ENCODE assay signal across 12 cellular contexts in genomic region chr15:81295466-81296145, GRCh38. TPM values are rescaled to one million over a fixed set of nuclear protein-coding genes. Genes with fewer than 3 reads are reported as not detected.
A peak's percentile ranks its signal among the peaks of the same experiment; 100 is the strongest.
DNase-seq lines count a peak whose midpoint lies in the region; ATAC-seq, FAIRE-seq and TF ChIP-seq lines count a peak whose summit lies in the region.
"Had no signal": no experiment of that assay in that cellular context is flagged by ENCODE, and none has a peak within 500 bp of the region (broad histone marks: within the 10 kb centered on the region; RNA-seq: fewer than 3 reads in every experiment).

No MANE protein-coding gene starts in this region.

- H3K79me1 ChIP-seq in mesenchymal stem cell (replicated peaks; ENCODE audit: low read length, poor library complexity, severe bottlenecking), result no peaks in the 10 kb centered on the region

- CTCF ChIA-PET in GM12878 (lab: Yijun Ruan, JAX), result interaction anchor here (0.7 to 6.6 kb wide), 17 partner anchors 8 to 106 kb away, joined by 3 to 66 read pairs (median 4); partner anchors contain the start of gene STARD5

- POLR2A ChIA-PET in GM12878 (lab: Charles Lee), result interaction anchor here (0.8 to 1.4 kb wide), 3 partner anchors 8 to 22 kb away, joined by 3 to 6 read pairs (median 4); no protein-coding TSS in a partner anchor

- H2AFZ ChIP-seq in KMS-11 (ENCODE audit: low read depth) (peak overlapping the region; percentile 47; the same call in 1 of the 2 replicates), GM12878 (ENCODE audit: control insufficient read depth, low read depth, low read length) (no peak overlapping the region; the same call in 1 of the 2 replicates), mesenchymal stem cell (ENCODE audit: low read depth, low read length) (no peak overlapping the region)

- H3K27ac ChIP-seq in KMS-11 (peak overlapping the region; percentile 76; the same call in 1 of the 2 replicates), GM12878 (ENCODE audit: control insufficient read depth, insufficient read depth) (peak overlapping the region; percentile 99), spleen (peak overlapping the region; percentile 82 to 98 (median 92)), mesenchymal stem cell (ENCODE audit: low read length, poor library complexity, severe bottlenecking) (no peak overlapping the region)
- H3K27ac ChIP-seq: A549 had no signal

- TF ChIP-seq CTCF in KMS-11 (conservative IDR thresholded peaks at IDR 0.05; ENCODE audit: low read depth, low read length), result no peak
- TF ChIP-seq CTCF in GM12878 (IDR thresholded peaks at IDR 0.05 in 2 of 3, conservative IDR thresholded peaks at IDR 0.05 in 1 of 3; ENCODE audit: control insufficient read depth in 2 of 3, extremely low read depth in 1 of 3, insufficient read depth in 1 of 3, low read depth in 3 of 3, low read length in 3 of 3), result no peak
- TF ChIP-seq CTCF in spleen (IDR thresholded peaks at IDR 0.05 in 8 of 11, conservative IDR thresholded peaks at IDR 0.05 in 3 of 11), result no peak

- no peak overlapping the region for H3K14ac ChIP-seq in mesenchymal stem cell (ENCODE audit: low read length in 2 of 2)

- no peak overlapping the region for H2BK15ac ChIP-seq in mesenchymal stem cell (ENCODE audit: low read depth, poor library complexity, severe bottlenecking)

- H4K91ac ChIP-seq in mesenchymal stem cell (ENCODE audit: low read length), result no peak overlapping the region

- WGBS in GM12878 (ENCODE audit: insufficient coverage, insufficient replicate concordance, low lambda C conversion rate, missing lambda C conversion rate), result 74% methylated on average over 5 of the region's 5 CpGs
- WGBS in spleen, 5 donors, result 31 to 56% (median 33%) methylated on average over 5 of the region's 5 CpGs
- 83% methylated on average over 5 of the region's 5 CpGs for WGBS in mesenchymal stem cell

- peaks cover 98% of the 10 kb centered on the region for H3K4me1 ChIP-seq in KMS-11 (ENCODE audit: low read depth, poor library complexity, severe bottlenecking)
- peaks cover 64% of the 10 kb centered on the region for H3K4me1 ChIP-seq in GM12878 (ENCODE audit: control insufficient read depth, insufficient read depth, low read length)
- peaks cover 29 to 98% (median 87%) of the 10 kb centered on the region in 6 donors for H3K4me1 ChIP-seq in spleen
- H3K4me1 ChIP-seq in mesenchymal stem cell (ENCODE audit: control insufficient read depth, insufficient read depth, low read depth, low read length), result peaks cover 5% of the 10 kb centered on the region

- H3K79me2 ChIP-seq in KMS-11 (ENCODE audit: insufficient read depth, low read depth), result no peaks in the 10 kb centered on the region
- H3K79me2 ChIP-seq in GM12878 (ENCODE audit: control insufficient read depth, insufficient read depth, low read length), result peaks cover 70% of the 10 kb centered on the region

- no peak for ATAC-seq in GM12878
- ATAC-seq: A549, heart left ventricle had no signal

- H3K4me3 ChIP-seq in KMS-11 (IDR thresholded peaks at IDR 0.05; ENCODE audit: insufficient read depth, low read depth, low read length) (no peak overlapping the region), GM12878 (peak overlapping the region; percentile 60), spleen (peak overlapping the region in 3 of 8 donors; percentile 65 to 87 (median 82)), mesenchymal stem cell (ENCODE audit: insufficient read depth in 1 of 2, low read depth in 1 of 2, low read length in 2 of 2) (no peak overlapping the region)
- H3K4me3 ChIP-seq: A549 had no signal

- H2BK5ac ChIP-seq in mesenchymal stem cell (ENCODE audit: low read depth, low read length, poor library complexity, severe bottlenecking), result no peak overlapping the region

- H3K9me3 ChIP-seq in GM12878 (replicated peaks; ENCODE audit: control insufficient read depth, insufficient read depth, low read length) (no peaks in the 10 kb centered on the region), spleen (no peaks in the 10 kb centered on the region), mesenchymal stem cell (ENCODE audit: control insufficient read depth, low read length) (no peaks in the 10 kb centered on the region)
- H3K9me3 ChIP-seq: A549, heart left ventricle had no signal

- no peak overlapping the region for H4K8ac ChIP-seq in mesenchymal stem cell (ENCODE audit: low read length)

- no TSS peak for BruUV-seq in GM12878 (replicated peaks; lab: Mats Ljungman, UMichigan)

- H3K27me3 ChIP-seq in KMS-11 (ENCODE audit: insufficient read depth, low read depth), result no peaks in the 10 kb centered on the region
- no peaks in the 10 kb centered on the region for H3K27me3 ChIP-seq in GM12878 (replicated peaks in 1 of 2; ENCODE audit: control insufficient read depth in 2 of 2, insufficient read depth in 2 of 2, low read length in 1 of 2)
- H3K27me3 ChIP-seq in spleen (replicated peaks in 1 of 7), result no peaks in the 10 kb centered on the region
- peaks cover 0 to 84% of the 10 kb centered on the region in 2 experiments for H3K27me3 ChIP-seq in mesenchymal stem cell (ENCODE audit: control insufficient read depth in 1 of 2, insufficient read depth in 1 of 2, low read length in 2 of 2)
- H3K27me3 ChIP-seq: heart left ventricle had no signal

- no peak overlapping the region for H3K18ac ChIP-seq in mesenchymal stem cell (ENCODE audit: low read depth in 1 of 2, low read length in 2 of 2)

- peak overlapping the region; percentile 57 for H3K4me2 ChIP-seq in KMS-11
- H3K4me2 ChIP-seq in GM12878 (ENCODE audit: control insufficient read depth, insufficient read depth), result peak overlapping the region; percentile 100
- H3K4me2 ChIP-seq in mesenchymal stem cell (ENCODE audit: low read length, poor library complexity, severe bottlenecking), result no peak overlapping the region
- H3K4me2 ChIP-seq: A549 had no signal

- no peak for TF ChIP-seq RAD21 in GM12878 (IDR thresholded peaks at IDR 0.05; ENCODE audit: insufficient read depth, low read depth, low read length)

- DNase-seq in SIG-M5 treated with dmso at 0.1 percent for 504 hours (lab: John Stamatoyannopoulos, UW; ENCODE audit: unreplicated experiment) (peak; percentile 15), SIG-M5 (lab: John Stamatoyannopoulos, UW) (no peak), GM12878 (ENCODE audit: low read depth, low spot score) (no peak), spleen (peak; percentile 56), hippocampal formation (lab: John Stamatoyannopoulos, UW) (no peak), NCI-H1436 treated with DMSO at 0.1 percent for 48 hours (lab: John Stamatoyannopoulos, UW) (no peak), mesenchymal stem cell (no peak)
- DNase-seq: effector CD4-positive, alpha-beta T cell; heart left ventricle; NCI-H2029 treated with DMSO at 0.1 percent for 48 hours had no signal

- TF ChIP-seq EP300 in GM12878 (IDR thresholded peaks at IDR 0.05; ENCODE audit: borderline replicate concordance in 1 of 2, control insufficient read depth in 1 of 2, low read depth in 2 of 2, low read length in 2 of 2), result no peak

- SMC1A ChIA-PET in GM12878 (lab: Charles Lee; ENCODE audit: uncharacterized antibody, unreplicated experiment), result interaction anchor here (0.5 to 9.6 kb wide), 19 partner anchors 8 to 756 kb away, joined by 3 to 109 read pairs (median 5); partner anchors contain the start of gene STARD5

- H3K9ac ChIP-seq in KMS-11 (no peak overlapping the region), GM12878 (ENCODE audit: control insufficient read depth, insufficient read depth, low read length) (peak overlapping the region; percentile 92), mesenchymal stem cell (ENCODE audit: low read length) (no peak overlapping the region)

- no peak overlapping the region for H2BK120ac ChIP-seq in mesenchymal stem cell (ENCODE audit: low read depth, low read length)

- no peak overlapping the region for H3K4ac ChIP-seq in mesenchymal stem cell (ENCODE audit: low read depth in 1 of 2, low read length in 2 of 2)

- intact Hi-C loops in GM12878 (cut with micrococcal nuclease; ENCODE audit: unreplicated experiment) (loop anchor here (10.0 kb wide), 1 partner anchor 749 kb away; the partner anchor contains the start of gene MEX3B), spleen (cut with DNase I; ENCODE audit: low total_unique reads) (no loop called here)

- H3K36me3 ChIP-seq in KMS-11 (ENCODE audit: insufficient read depth) (no peaks in the 10 kb centered on the region), GM12878 (ENCODE audit: control insufficient read depth in 2 of 2, insufficient read depth in 2 of 2, low read length in 1 of 2) (peaks cover 0 to 3% of the 10 kb centered on the region in 2 experiments; a peak in 2 of 4 replicates), spleen (peaks cover 0 to 28% (median 13%) of the 10 kb centered on the region in 6 donors), mesenchymal stem cell (ENCODE audit: control insufficient read depth in 1 of 2, insufficient read depth in 2 of 2, low read depth in 1 of 2, low read length in 2 of 2) (peaks cover 0 to 4% of the 10 kb centered on the region in 2 experiments)

- H2AK5ac ChIP-seq in mesenchymal stem cell (ENCODE audit: low read length, severe bottlenecking), result no peak overlapping the region

- H3K23ac ChIP-seq in mesenchymal stem cell (ENCODE audit: low read length in 2 of 2), result no peak overlapping the region

- RAD21 ChIA-PET in GM12878 (lab: Charles Lee; ENCODE audit: unreplicated experiment), result interaction anchor here (0.7 to 8.4 kb wide), 8 partner anchors 9 to 41 kb away, joined by 3 to 73 read pairs (median 6); partner anchors contain the start of gene STARD5

- no peak overlapping the region for H2BK12ac ChIP-seq in mesenchymal stem cell (ENCODE audit: low read length in 2 of 2)

- in situ Hi-C loops in GM12878 (cut with MboI), result loop anchor here (10.0 to 25.0 kb wide), 5 partner anchors 301 to 1917 kb away; partner anchors contain the start of genes HDGFL3 and RPS17

- FAIRE-seq in GM12878 (lab: Jason Lieb, UNC), result no peak
- FAIRE-seq: A549 had no signal

- TF ChIP-seq POLR2A in GM12878 (IDR thresholded peaks at IDR 0.05; ENCODE audit: low read depth, low read length) (no peak), spleen (IDR thresholded peaks at IDR 0.05) (no peak)

- H4K20me1 ChIP-seq in KMS-11 (ENCODE audit: insufficient read depth) (no peaks in the 10 kb centered on the region), GM12878 (ENCODE audit: control insufficient read depth, insufficient read depth) (no peaks in the 10 kb centered on the region)

RNA-seq across cellular contexts. Expression of gene STARD5, which starts 28.3 kb away (rescaled TPM):
- 20.1 and 22.0 TPM in 2 replicates for total RNA-seq in GM12878 (2013; cell fraction: nucleolus; rRNA removed)
- total RNA-seq in GM12878 (2014; rRNA removed) (6.3 and 6.4 TPM in 2 replicates), GM12878 (2014; rRNA removed; fragmentation: Illumina TruSeq; extraction: Trizol) (4.1 and 4.5 TPM in 2 replicates), GM12878 (2021) (6.0 and 6.1 TPM in 2 replicates), spleen (10 to 100 TPM in 6 of 7 donors, 1 to 10 TPM in 1; 6.4 to 18.9 (median 11.6) TPM)
- polyA plus RNA-seq in GM12878 (2011; ENCODE audit: low read depth), result 2.0 TPM
- polyA plus RNA-seq in GM12878 (2011; rRNA removed) (7.5 and 9.4 TPM in 2 replicates), GM12878 (2014; fragmentation: Illumina TruSeq; extraction: Trizol) (5.4 and 6.3 TPM in 2 replicates), GM12878 (2014; fragmentation: Nextera tagmentation; extraction: Ambion mirVana) (1 to 10 TPM; 2.3 to 3.5 TPM), GM12878 (2014; rRNA removed) (8.4 and 8.6 TPM in 2 replicates), GM12878 (2016; fragmentation: Nextera tagmentation; extraction: Ambion mirVana) (1 to 10 TPM; 3.0 to 3.5 TPM), spleen (10 to 100 TPM in 1 of 3 donors, 1 to 10 TPM in 2; 7.7 to 10.4 (median 9.0) TPM)
- polyA plus RNA-seq in GM12878 (2011; cell fraction: cytosol; rRNA removed), result 11.9 and 12.7 TPM in 2 replicates
- polyA plus RNA-seq in GM12878 (2011; cell fraction: nucleus; rRNA removed), result 22.7 and 29.4 TPM in 2 replicates
- polyA plus RNA-seq in GM12878 (2012), result 3.0 and 4.8 TPM in 2 replicates
- 11.0 and 11.7 TPM in 2 replicates for polyA minus RNA-seq in GM12878 (2011; rRNA and poly(A)+ RNA removed)
- polyA minus RNA-seq in GM12878 (2011; cell fraction: cytosol; rRNA and poly(A)+ RNA removed), result 1.9 and 3.1 TPM in 2 replicates
- 13.1 and 19.6 TPM in 2 replicates for polyA minus RNA-seq in GM12878 (2011; cell fraction: nucleus; rRNA and poly(A)+ RNA removed)
- polyA plus RNA-seq in mesenchymal stem cell (2013, experiment 1 of 2), result 2.6 TPM
- 2.5 TPM for polyA plus RNA-seq in mesenchymal stem cell (2013, experiment 2 of 2)

Comparison
In these comparisons a context has a peak if more than half of its experiments do, and no peak if none do; other contexts are left out.
1. DNase-seq: peak in SIG-M5 treated with dmso at 0.1 percent for 504 hours (single experiment) and spleen (single experiment); none in SIG-M5 (single experiment), GM12878 (single experiment), hippocampal formation (0 of 2), NCI-H1436 treated with DMSO at 0.1 percent for 48 hours (single experiment) and mesenchymal stem cell (single experiment).